1 cellular context compared by ENCODE assay signal in the genomic region with DNA sequence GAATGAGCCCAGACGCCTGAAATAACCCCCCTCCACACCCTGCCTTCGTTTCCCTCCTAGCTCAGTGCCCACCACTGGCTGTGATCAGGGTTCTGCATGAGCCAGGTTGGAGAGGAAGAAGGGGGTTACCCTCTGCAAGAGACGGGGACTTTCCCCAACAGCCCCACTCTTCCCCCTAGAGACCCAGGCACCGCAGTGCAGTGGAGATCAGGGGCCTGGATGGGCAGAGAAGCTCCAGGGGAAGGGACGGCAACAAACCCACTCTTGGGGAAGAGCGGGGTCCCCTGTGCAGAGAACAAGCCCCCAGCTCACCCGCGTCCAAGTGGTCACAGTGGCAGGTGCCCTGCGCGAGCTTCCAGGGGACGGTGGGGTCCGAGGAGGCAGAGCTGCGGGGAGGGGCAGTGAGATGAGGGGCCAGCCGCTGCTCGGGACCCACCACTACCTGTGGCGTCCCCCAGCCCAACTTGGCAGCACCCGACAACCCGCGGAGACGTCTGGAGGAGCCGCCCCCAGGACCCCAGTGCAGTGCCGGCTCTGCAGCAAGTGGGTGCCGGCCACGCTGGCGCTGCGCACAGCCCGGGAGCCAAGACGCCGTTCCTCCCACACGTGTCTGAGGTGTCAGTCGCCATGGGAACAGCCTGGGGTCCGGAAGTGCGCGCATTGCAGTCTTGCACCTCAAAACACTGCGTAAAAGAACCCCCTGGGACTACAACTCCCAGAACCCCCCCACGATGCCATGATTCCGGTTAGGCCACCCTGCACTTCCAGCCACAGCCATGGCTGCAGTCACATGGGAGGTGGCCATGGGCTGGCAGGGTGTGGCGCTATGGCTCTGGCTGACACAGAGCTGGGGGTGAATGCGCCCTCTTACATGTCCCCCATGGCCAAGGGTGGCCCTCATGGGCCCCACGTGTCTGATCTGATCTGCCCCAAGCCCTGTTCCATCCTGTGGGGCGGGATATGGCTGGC.
A peak's percentile ranks its signal among the peaks of the same experiment; 100 is the strongest.
TF ChIP-seq lines count a peak whose summit lies in the region.

No MANE protein-coding gene starts in this region.

TF ChIP-seq in K562, 482 proteins besides CTCF, POLR2A, EP300 and RAD21 (continued from another document):
- TF ChIP-seq, protein P1, sequence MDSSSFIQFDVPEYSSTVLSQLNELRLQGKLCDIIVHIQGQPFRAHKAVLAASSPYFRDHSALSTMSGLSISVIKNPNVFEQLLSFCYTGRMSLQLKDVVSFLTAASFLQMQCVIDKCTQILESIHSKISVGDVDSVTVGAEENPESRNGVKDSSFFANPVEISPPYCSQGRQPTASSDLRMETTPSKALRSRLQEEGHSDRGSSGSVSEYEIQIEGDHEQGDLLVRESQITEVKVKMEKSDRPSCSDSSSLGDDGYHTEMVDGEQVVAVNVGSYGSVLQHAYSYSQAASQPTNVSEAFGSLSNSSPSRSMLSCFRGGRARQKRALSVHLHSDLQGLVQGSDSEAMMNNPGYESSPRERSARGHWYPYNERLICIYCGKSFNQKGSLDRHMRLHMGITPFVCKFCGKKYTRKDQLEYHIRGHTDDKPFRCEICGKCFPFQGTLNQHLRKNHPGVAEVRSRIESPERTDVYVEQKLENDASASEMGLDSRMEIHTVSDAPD (CRISPR knock-in tag; IDR thresholded peaks at IDR 0.05): no peak
- TF ChIP-seq ZNF274 (IDR thresholded peaks at IDR 0.05; ENCODE audit: borderline replicate concordance, low read depth, low read length): no peak
- no peak for TF ChIP-seq FUS (optimal IDR thresholded peaks at IDR 0.05; ENCODE audit: low read depth, low read length)
- TF ChIP-seq ZNF212 (CRISPR knock-in tag; IDR thresholded peaks at IDR 0.05): no peak
- TF ChIP-seq, protein P2, sequence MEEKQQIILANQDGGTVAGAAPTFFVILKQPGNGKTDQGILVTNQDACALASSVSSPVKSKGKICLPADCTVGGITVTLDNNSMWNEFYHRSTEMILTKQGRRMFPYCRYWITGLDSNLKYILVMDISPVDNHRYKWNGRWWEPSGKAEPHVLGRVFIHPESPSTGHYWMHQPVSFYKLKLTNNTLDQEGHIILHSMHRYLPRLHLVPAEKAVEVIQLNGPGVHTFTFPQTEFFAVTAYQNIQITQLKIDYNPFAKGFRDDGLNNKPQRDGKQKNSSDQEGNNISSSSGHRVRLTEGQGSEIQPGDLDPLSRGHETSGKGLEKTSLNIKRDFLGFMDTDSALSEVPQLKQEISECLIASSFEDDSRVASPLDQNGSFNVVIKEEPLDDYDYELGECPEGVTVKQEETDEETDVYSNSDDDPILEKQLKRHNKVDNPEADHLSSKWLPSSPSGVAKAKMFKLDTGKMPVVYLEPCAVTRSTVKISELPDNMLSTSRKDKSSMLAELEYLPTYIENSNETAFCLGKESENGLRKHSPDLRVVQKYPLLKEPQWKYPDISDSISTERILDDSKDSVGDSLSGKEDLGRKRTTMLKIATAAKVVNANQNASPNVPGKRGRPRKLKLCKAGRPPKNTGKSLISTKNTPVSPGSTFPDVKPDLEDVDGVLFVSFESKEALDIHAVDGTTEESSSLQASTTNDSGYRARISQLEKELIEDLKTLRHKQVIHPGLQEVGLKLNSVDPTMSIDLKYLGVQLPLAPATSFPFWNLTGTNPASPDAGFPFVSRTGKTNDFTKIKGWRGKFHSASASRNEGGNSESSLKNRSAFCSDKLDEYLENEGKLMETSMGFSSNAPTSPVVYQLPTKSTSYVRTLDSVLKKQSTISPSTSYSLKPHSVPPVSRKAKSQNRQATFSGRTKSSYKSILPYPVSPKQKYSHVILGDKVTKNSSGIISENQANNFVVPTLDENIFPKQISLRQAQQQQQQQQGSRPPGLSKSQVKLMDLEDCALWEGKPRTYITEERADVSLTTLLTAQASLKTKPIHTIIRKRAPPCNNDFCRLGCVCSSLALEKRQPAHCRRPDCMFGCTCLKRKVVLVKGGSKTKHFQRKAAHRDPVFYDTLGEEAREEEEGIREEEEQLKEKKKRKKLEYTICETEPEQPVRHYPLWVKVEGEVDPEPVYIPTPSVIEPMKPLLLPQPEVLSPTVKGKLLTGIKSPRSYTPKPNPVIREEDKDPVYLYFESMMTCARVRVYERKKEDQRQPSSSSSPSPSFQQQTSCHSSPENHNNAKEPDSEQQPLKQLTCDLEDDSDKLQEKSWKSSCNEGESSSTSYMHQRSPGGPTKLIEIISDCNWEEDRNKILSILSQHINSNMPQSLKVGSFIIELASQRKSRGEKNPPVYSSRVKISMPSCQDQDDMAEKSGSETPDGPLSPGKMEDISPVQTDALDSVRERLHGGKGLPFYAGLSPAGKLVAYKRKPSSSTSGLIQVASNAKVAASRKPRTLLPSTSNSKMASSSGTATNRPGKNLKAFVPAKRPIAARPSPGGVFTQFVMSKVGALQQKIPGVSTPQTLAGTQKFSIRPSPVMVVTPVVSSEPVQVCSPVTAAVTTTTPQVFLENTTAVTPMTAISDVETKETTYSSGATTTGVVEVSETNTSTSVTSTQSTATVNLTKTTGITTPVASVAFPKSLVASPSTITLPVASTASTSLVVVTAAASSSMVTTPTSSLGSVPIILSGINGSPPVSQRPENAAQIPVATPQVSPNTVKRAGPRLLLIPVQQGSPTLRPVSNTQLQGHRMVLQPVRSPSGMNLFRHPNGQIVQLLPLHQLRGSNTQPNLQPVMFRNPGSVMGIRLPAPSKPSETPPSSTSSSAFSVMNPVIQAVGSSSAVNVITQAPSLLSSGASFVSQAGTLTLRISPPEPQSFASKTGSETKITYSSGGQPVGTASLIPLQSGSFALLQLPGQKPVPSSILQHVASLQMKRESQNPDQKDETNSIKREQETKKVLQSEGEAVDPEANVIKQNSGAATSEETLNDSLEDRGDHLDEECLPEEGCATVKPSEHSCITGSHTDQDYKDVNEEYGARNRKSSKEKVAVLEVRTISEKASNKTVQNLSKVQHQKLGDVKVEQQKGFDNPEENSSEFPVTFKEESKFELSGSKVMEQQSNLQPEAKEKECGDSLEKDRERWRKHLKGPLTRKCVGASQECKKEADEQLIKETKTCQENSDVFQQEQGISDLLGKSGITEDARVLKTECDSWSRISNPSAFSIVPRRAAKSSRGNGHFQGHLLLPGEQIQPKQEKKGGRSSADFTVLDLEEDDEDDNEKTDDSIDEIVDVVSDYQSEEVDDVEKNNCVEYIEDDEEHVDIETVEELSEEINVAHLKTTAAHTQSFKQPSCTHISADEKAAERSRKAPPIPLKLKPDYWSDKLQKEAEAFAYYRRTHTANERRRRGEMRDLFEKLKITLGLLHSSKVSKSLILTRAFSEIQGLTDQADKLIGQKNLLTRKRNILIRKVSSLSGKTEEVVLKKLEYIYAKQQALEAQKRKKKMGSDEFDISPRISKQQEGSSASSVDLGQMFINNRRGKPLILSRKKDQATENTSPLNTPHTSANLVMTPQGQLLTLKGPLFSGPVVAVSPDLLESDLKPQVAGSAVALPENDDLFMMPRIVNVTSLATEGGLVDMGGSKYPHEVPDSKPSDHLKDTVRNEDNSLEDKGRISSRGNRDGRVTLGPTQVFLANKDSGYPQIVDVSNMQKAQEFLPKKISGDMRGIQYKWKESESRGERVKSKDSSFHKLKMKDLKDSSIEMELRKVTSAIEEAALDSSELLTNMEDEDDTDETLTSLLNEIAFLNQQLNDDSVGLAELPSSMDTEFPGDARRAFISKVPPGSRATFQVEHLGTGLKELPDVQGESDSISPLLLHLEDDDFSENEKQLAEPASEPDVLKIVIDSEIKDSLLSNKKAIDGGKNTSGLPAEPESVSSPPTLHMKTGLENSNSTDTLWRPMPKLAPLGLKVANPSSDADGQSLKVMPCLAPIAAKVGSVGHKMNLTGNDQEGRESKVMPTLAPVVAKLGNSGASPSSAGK (IDR thresholded peaks at IDR 0.05): 0 out of 2 replicates have a peak, but pooled peaks have one; percentile 14
- TF ChIP-seq ZNF232 (CRISPR knock-in tag; IDR thresholded peaks at IDR 0.05): no peak
- TF ChIP-seq ZC3H8 (IDR thresholded peaks at IDR 0.05): no peak
- no peak for TF ChIP-seq ZFX (CRISPR knock-in tag; IDR thresholded peaks at IDR 0.05)
- TF ChIP-seq HCFC1 (IDR thresholded peaks at IDR 0.05; ENCODE audit: low read depth, low read length): peak; percentile 60
- no peak for TF ChIP-seq PHF20 (IDR thresholded peaks at IDR 0.05; ENCODE audit: partially characterized antibody)
- no peak for TF ChIP-seq FIP1L1 (IDR thresholded peaks at IDR 0.05; ENCODE audit: low read depth, low read length, poor library complexity, severe bottlenecking)
- no peak for TF ChIP-seq TAF7 (tag; IDR thresholded peaks at IDR 0.05)
- TF ChIP-seq, protein P3, sequence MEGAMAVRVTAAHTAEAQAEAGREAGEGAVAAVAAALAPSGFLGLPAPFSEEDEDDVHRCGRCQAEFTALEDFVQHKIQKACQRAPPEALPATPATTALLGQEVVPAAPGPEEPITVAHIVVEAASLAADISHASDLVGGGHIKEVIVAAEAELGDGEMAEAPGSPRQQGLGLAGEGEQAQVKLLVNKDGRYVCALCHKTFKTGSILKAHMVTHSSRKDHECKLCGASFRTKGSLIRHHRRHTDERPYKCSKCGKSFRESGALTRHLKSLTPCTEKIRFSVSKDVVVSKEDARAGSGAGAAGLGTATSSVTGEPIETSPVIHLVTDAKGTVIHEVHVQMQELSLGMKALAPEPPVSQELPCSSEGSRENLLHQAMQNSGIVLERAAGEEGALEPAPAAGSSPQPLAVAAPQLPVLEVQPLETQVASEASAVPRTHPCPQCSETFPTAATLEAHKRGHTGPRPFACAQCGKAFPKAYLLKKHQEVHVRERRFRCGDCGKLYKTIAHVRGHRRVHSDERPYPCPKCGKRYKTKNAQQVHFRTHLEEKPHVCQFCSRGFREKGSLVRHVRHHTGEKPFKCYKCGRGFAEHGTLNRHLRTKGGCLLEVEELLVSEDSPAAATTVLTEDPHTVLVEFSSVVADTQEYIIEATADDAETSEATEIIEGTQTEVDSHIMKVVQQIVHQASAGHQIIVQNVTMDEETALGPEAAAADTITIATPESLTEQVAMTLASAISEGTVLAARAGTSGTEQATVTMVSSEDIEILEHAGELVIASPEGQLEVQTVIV (CRISPR knock-in tag; IDR thresholded peaks at IDR 0.05; ENCODE audit: borderline replicate concordance): no peak
- no peak for TF ChIP-seq ZNF75A (CRISPR knock-in tag; IDR thresholded peaks at IDR 0.05)
- TF ChIP-seq GATAD2B (IDR thresholded peaks at IDR 0.05; ENCODE audit: borderline replicate concordance): no peak
- no peak for TF ChIP-seq ZNF778 (CRISPR knock-in tag; IDR thresholded peaks at IDR 0.05)
- TF ChIP-seq ETV1 (tag; conservative IDR thresholded peaks at IDR 0.05; ENCODE audit: low read depth): no peak
- no peak for TF ChIP-seq ZNF23 (CRISPR knock-in tag; IDR thresholded peaks at IDR 0.05)
- TF ChIP-seq L3MBTL2 (IDR thresholded peaks at IDR 0.05): 0 out of 2 replicates have a peak, but pooled peaks have one; percentile 12
